In genomic region chr9:126676102-126676684, GRCh38 we compare ENCODE assay signal across 19 cellular contexts.
DNase-seq lines count a peak whose midpoint lies in the region; FAIRE-seq and TF ChIP-seq lines count a peak whose summit lies in the region.
"Had no signal": no experiment of that assay in that cellular context is flagged by ENCODE, and none has a peak within 500 bp of the region (broad histone marks: within the 10 kb centered on the region; RNA-seq: fewer than 3 reads in every experiment).

No MANE protein-coding gene starts in this region.

- BruUV-seq in MCF 10A (replicated peaks; lab: Mats Ljungman, UMichigan), result no TSS peak

- no peak for TF ChIP-seq POLR2A in breast epithelium (IDR thresholded peaks at IDR 0.05)

- intact Hi-C loops in breast epithelium (cut with DNase I; ENCODE audit: low total_unique reads) (no loop called here), MCF 10A (cut with micrococcal nuclease) (no loop called here)

- no peaks in the 10 kb centered on the region for H3K27me3 Mint-ChIP-seq in MCF 10A (ENCODE audit: insufficient read depth, unreplicated experiment)
- H3K27me3 Mint-ChIP-seq in astrocyte (ENCODE audit: low read depth, unreplicated experiment), result peaks cover 61% of the 10 kb centered on the region

- H3K36me3 ChIP-seq in breast epithelium (no peaks in the 10 kb centered on the region), astrocyte (ENCODE audit: insufficient read depth, low read length) (no peaks in the 10 kb centered on the region)
- H3K36me3 ChIP-seq: BLaER1, Peyer's patch had no signal

- H3K4me3 ChIP-seq in breast epithelium, result no peak overlapping the region
- H3K4me3 ChIP-seq in astrocyte (ENCODE audit: insufficient read depth, low read depth, low read length), result no peak overlapping the region
- peak overlapping the region; percentile 11; the same call in 1 of the 2 replicates for H3K4me3 ChIP-seq in iPS-18c (ENCODE audit: insufficient read depth, low read depth, low read length)
- H3K4me3 ChIP-seq: BLaER1, Peyer's patch had no signal

- no peaks in the 10 kb centered on the region for H3K9me3 ChIP-seq in breast epithelium
- no peaks in the 10 kb centered on the region for H3K9me3 ChIP-seq in astrocyte (ENCODE audit: insufficient read depth, low read depth, low read length)
- no peaks in the 10 kb centered on the region for H3K9me3 ChIP-seq in iPS-18c (ENCODE audit: control insufficient read depth, insufficient read depth, low read length)
- H3K9me3 ChIP-seq: BLaER1, Peyer's patch had no signal

- CTCF ChIA-PET in MCF 10A (lab: Yijun Ruan, JAX), result interaction anchor here (0.6 to 1.0 kb wide), 2 partner anchors 14 kb away, joined by 3 to 7 read pairs; no protein-coding TSS in a partner anchor

- FAIRE-seq in astrocyte (lab: Jason Lieb, UNC), result no peak
- FAIRE-seq: GM18507 had no signal

- H3K27ac Mint-ChIP-seq in MCF 10A (ENCODE audit: low read depth, unreplicated experiment), result no peak overlapping the region
- peak overlapping the region; percentile 41 for H3K27ac Mint-ChIP-seq in astrocyte (ENCODE audit: unreplicated experiment)

- peaks cover 0 to 5% of the 10 kb centered on the region in 2 donors for H3K27me3 ChIP-seq in breast epithelium
- H3K27me3 ChIP-seq in astrocyte (ENCODE audit: insufficient read depth, low read length), result peaks cover 50% of the 10 kb centered on the region

- DNase-seq in breast epithelium (ENCODE audit: low spot score in 2 of 2) (no peak), MCF 10A (ENCODE audit: unreplicated experiment) (no peak), astrocyte (ENCODE audit: low read depth) (no peak), NK-92 (lab: John Stamatoyannopoulos, UW; ENCODE audit: unreplicated experiment) (no peak), NCI-H128 (lab: John Stamatoyannopoulos, UW; ENCODE audit: unreplicated experiment) (no peak), RKO (ENCODE audit: low spot score) (no peak)
- no peak for DNase-seq in activated CD8-positive, alpha-beta memory T cell treated with anti-CD3 and anti-CD28 coated beads, Interleukin-2, amount 50 U/mL, for 4 hours
- DNase-seq: DMS 273 treated with DMSO at 0.1 percent for 48 hours, EL, KBM-7, NCI-H1092, NCI-H1694, NCI-H510A, Peyer's patch, SIG-M5 had no signal

- H3K4me2 ChIP-seq in astrocyte (ENCODE audit: low read length), result no peak overlapping the region
- H3K4me2 ChIP-seq: BLaER1 had no signal

- H3K36me3 Mint-ChIP-seq in MCF 10A (ENCODE audit: insufficient read depth, unreplicated experiment) (no peaks in the 10 kb centered on the region), astrocyte (ENCODE audit: low read depth, unreplicated experiment) (peaks cover 2% of the 10 kb centered on the region)

- peak overlapping the region; percentile 60 to 69 for H3K27ac ChIP-seq in breast epithelium
- H3K27ac ChIP-seq in astrocyte (ENCODE audit: low read depth, low read length), result no peak overlapping the region
- H3K27ac ChIP-seq: 22Rv1, BLaER1, Peyer's patch had no signal

- H3K4me3 Mint-ChIP-seq in MCF 10A (ENCODE audit: unreplicated experiment), result no peak overlapping the region
- no peak overlapping the region for H3K4me3 Mint-ChIP-seq in astrocyte (ENCODE audit: unreplicated experiment)

- H3K79me2 ChIP-seq in astrocyte (ENCODE audit: insufficient read depth, low read length), result no peaks in the 10 kb centered on the region

- H2AFZ ChIP-seq in astrocyte (ENCODE audit: low read depth, low read length), result no peak overlapping the region

- no peaks in the 10 kb centered on the region for H3K9me3 Mint-ChIP-seq in MCF 10A (ENCODE audit: unreplicated experiment)
- peaks cover 5% of the 10 kb centered on the region for H3K9me3 Mint-ChIP-seq in astrocyte (ENCODE audit: unreplicated experiment)

- H4K20me1 ChIP-seq in astrocyte (ENCODE audit: insufficient read depth, low read length), result peaks cover 9% of the 10 kb centered on the region

- H3K9ac ChIP-seq in astrocyte (ENCODE audit: low read length), result no peak overlapping the region
- H3K9ac ChIP-seq: BLaER1 had no signal

- H3K4me1 Mint-ChIP-seq in MCF 10A (ENCODE audit: insufficient read depth, unreplicated experiment), result no peaks in the 10 kb centered on the region
- H3K4me1 Mint-ChIP-seq in astrocyte (ENCODE audit: low read depth, unreplicated experiment), result peaks cover 17% of the 10 kb centered on the region

- no peak for TF ChIP-seq CTCF in breast epithelium (IDR thresholded peaks at IDR 0.05)
- TF ChIP-seq CTCF in MCF 10A (IDR thresholded peaks at IDR 0.05; ENCODE audit: unreplicated experiment), result no peak
- no peak for TF ChIP-seq CTCF in astrocyte (IDR thresholded peaks at IDR 0.05; ENCODE audit: insufficient read depth, low read depth, low read length)

- H3K4me1 ChIP-seq in breast epithelium, result peaks cover 4 to 7% of the 10 kb centered on the region in 2 donors
- no peaks in the 10 kb centered on the region for H3K4me1 ChIP-seq in astrocyte (ENCODE audit: insufficient read depth, low read length)
- H3K4me1 ChIP-seq: BLaER1, Peyer's patch had no signal

- POLR2A ChIA-PET in MCF 10A (lab: Yijun Ruan, JAX), result no interaction called here
